10 cellular contexts compared by ENCODE assay signal in genomic region chr7:26857170-26857533, GRCh38. TPM values are rescaled to one million over a fixed set of nuclear protein-coding genes. Genes with fewer than 3 reads are reported as not detected.
DNase-seq lines count a peak whose midpoint lies in the region; ATAC-seq, FAIRE-seq and TF ChIP-seq lines count a peak whose summit lies in the region.
"Had no signal": no experiment of that assay in that cellular context is flagged by ENCODE, and none has a peak within 500 bp of the region (broad histone marks: within the 10 kb centered on the region; RNA-seq: fewer than 3 reads in every experiment).

No MANE protein-coding gene starts in this region.

- WGBS in pancreas, 2 donors: 40 to 53% methylated on average over 9 of the region's 9 CpGs

- no peak overlapping the region for H3K27ac Mint-ChIP-seq in WTC11
- peak overlapping the region in 1 of 8 donors; percentile 26 for H3K27ac Mint-ChIP-seq in CD8-positive, alpha-beta memory T cell

- H3K9me3 Mint-ChIP-seq in WTC11: no peaks in the 10 kb centered on the region
- no peaks in the 10 kb centered on the region for H3K9me3 Mint-ChIP-seq in CD8-positive, alpha-beta memory T cell
- H3K9me3 Mint-ChIP-seq: CD4-positive, CD25-positive, alpha-beta regulatory T cell had no signal

- POLR2A ChIA-PET in WTC11 (lab: Charles Lee): interaction anchor here (0.7 kb wide), 1 partner anchor 1559 kb away, joined by 5 read pairs; no protein-coding TSS in a partner anchor
- POLR2A ChIA-PET in CD8-positive, alpha-beta memory T cell (lab: Charles Lee): interaction anchor here (0.6 to 0.7 kb wide), 3 partner anchors 8 to 274 kb away, joined by 5 to 11 read pairs (median 6); partner anchors contain the start of gene HOXA4

- no peak for TF ChIP-seq CTCF in GM12864 (IDR thresholded peaks at IDR 0.05; ENCODE audit: low read depth, low read length, missing control alignments)
- no peak for TF ChIP-seq CTCF in WTC11 (IDR thresholded peaks at IDR 0.05)
- TF ChIP-seq CTCF in pancreas (IDR thresholded peaks at IDR 0.05): no peak

- no peak for ATAC-seq in WTC11
- ATAC-seq in pancreas: no peak

- peak overlapping the region; percentile 62 for H3K4me3 Mint-ChIP-seq in WTC11
- H3K4me3 Mint-ChIP-seq in CD8-positive, alpha-beta memory T cell: no peak overlapping the region
- H3K4me3 Mint-ChIP-seq: CD4-positive, CD25-positive, alpha-beta regulatory T cell had no signal

- no peak for DNase-seq in GM12864 (ENCODE audit: low read depth)
- DNase-seq in WTC11 (ENCODE audit: low spot score): no peak
- no peak for DNase-seq in pancreas
- DNase-seq in foreskin melanocyte: no peak
- DNase-seq in CD8-positive, alpha-beta memory T cell: no peak
- no peak for DNase-seq in A172 (ENCODE audit: low spot score)
- DNase-seq: CD4-positive, CD25-positive, alpha-beta regulatory T cell; NK-92 treated with Interleukin-12 subunit alpha and Interleukin-12 subunit beta, amount 100 ng/mL, for 24 hours had no signal

- H3K9me3 ChIP-seq in iPS-18a (ENCODE audit: control insufficient read depth, low read depth, low read length): no peaks in the 10 kb centered on the region
- H3K9me3 ChIP-seq in pancreas: no peaks in the 10 kb centered on the region
- no peaks in the 10 kb centered on the region for H3K9me3 ChIP-seq in CD8-positive, alpha-beta memory T cell (ENCODE audit: low read length)

- peaks cover 81% of the 10 kb centered on the region for H3K27me3 Mint-ChIP-seq in WTC11 (ENCODE audit: low read depth)
- H3K27me3 Mint-ChIP-seq in CD8-positive, alpha-beta memory T cell: peaks cover 10 to 34% of the 10 kb centered on the region in 2 donors

- H3K27me3 ChIP-seq in iPS-18a (ENCODE audit: control insufficient read depth, insufficient read depth, low read length): peaks cover 91% of the 10 kb centered on the region
- no peaks in the 10 kb centered on the region for H3K27me3 ChIP-seq in rectal smooth muscle tissue (ENCODE audit: control insufficient read depth, insufficient read depth, low read length)
- peaks cover 0 to 11% (median 0%) of the 10 kb centered on the region in 4 donors for H3K27me3 ChIP-seq in pancreas
- peaks cover 4% of the 10 kb centered on the region for H3K27me3 ChIP-seq in CD8-positive, alpha-beta memory T cell (ENCODE audit: insufficient read depth, low read length, poor library complexity, severe bottlenecking)

- no peak for FAIRE-seq in pancreas (lab: Jason Lieb, UNC)

- CTCF ChIA-PET in WTC11 (lab: Charles Lee): interaction anchor here (0.8 to 2.4 kb wide), 6 partner anchors 175 to 487 kb away, joined by 3 to 11 read pairs (median 8); partner anchors contain the start of genes HOXA1 and HOXA5
- CTCF ChIA-PET in CD8-positive, alpha-beta memory T cell (lab: Charles Lee): interaction anchor here (0.7 to 2.5 kb wide), 2 partner anchors 35 to 304 kb away, joined by 3 to 10 read pairs; no protein-coding TSS in a partner anchor

- H3K4me1 Mint-ChIP-seq in WTC11: peaks cover 32% of the 10 kb centered on the region
- H3K4me1 Mint-ChIP-seq in CD8-positive, alpha-beta memory T cell: peaks cover 10 to 23% (median 14%) of the 10 kb centered on the region in 3 donors

- H3K4me3 ChIP-seq in GM12864 (ENCODE audit: low read depth, low read length): peak overlapping the region; percentile 16; the same call in 1 of the 2 replicates
- H3K4me3 ChIP-seq in iPS-18a (ENCODE audit: low read length): peak overlapping the region; percentile 53
- peak overlapping the region; percentile 50 for H3K4me3 ChIP-seq in rectal smooth muscle tissue (ENCODE audit: low read length)
- no peak overlapping the region for H3K4me3 ChIP-seq in pancreas
- H3K4me3 ChIP-seq in CD8-positive, alpha-beta memory T cell (ENCODE audit: low read length): no peak overlapping the region

- no peak overlapping the region for H3K27ac ChIP-seq in iPS-18a (ENCODE audit: low read length)
- no peak overlapping the region for H3K27ac ChIP-seq in rectal smooth muscle tissue (ENCODE audit: low read depth, low read length)
- peak overlapping the region in 2 of 4 donors; percentile 14 to 48 for H3K27ac ChIP-seq in pancreas
- no peak overlapping the region for H3K27ac ChIP-seq in CD8-positive, alpha-beta memory T cell (ENCODE audit: low read depth, low read length)

- H3K36me3 ChIP-seq in iPS-18a (ENCODE audit: control insufficient read depth, low read depth, low read length): no peaks in the 10 kb centered on the region
- no peaks in the 10 kb centered on the region for H3K36me3 ChIP-seq in rectal smooth muscle tissue (ENCODE audit: control insufficient read depth, insufficient read depth, low read length)
- H3K36me3 ChIP-seq in pancreas: no peaks in the 10 kb centered on the region
- H3K36me3 ChIP-seq in CD8-positive, alpha-beta memory T cell (ENCODE audit: insufficient read depth, low read length): no peaks in the 10 kb centered on the region

- H3K36me3 Mint-ChIP-seq in WTC11: no peaks in the 10 kb centered on the region
- H3K36me3 Mint-ChIP-seq in CD8-positive, alpha-beta memory T cell: peaks cover 0 to 3% (median 1%) of the 10 kb centered on the region in 3 donors

- intact Hi-C loops in pancreas (cut with DNase I): no loop called here

- H3K9ac ChIP-seq in iPS-18a (ENCODE audit: low read length) (no peak overlapping the region), rectal smooth muscle tissue (ENCODE audit: low read length) (no peak overlapping the region)

- H3K4me1 ChIP-seq in iPS-18a (ENCODE audit: control insufficient read depth, low read depth, low read length) (peaks cover 24% of the 10 kb centered on the region), rectal smooth muscle tissue (ENCODE audit: control insufficient read depth, insufficient read depth, low read length) (no peaks in the 10 kb centered on the region), pancreas (peaks cover 0 to 11% (median 0%) of the 10 kb centered on the region in 3 donors)
- peaks cover 5% of the 10 kb centered on the region for H3K4me1 ChIP-seq in CD8-positive, alpha-beta memory T cell (ENCODE audit: insufficient read depth, low read length)

TF ChIP-seq in WTC11, 78 proteins besides CTCF, POLR2A, EP300 and RAD21 (continues in another document):
- TF ChIP-seq ATF6 (CRISPR knock-in tag; IDR thresholded peaks at IDR 0.05): no peak
- no peak for TF ChIP-seq JUN (CRISPR knock-in tag; IDR thresholded peaks at IDR 0.05)
- no peak for TF ChIP-seq IRF1 (CRISPR knock-in tag; IDR thresholded peaks at IDR 0.05)
- TF ChIP-seq, protein P1, sequence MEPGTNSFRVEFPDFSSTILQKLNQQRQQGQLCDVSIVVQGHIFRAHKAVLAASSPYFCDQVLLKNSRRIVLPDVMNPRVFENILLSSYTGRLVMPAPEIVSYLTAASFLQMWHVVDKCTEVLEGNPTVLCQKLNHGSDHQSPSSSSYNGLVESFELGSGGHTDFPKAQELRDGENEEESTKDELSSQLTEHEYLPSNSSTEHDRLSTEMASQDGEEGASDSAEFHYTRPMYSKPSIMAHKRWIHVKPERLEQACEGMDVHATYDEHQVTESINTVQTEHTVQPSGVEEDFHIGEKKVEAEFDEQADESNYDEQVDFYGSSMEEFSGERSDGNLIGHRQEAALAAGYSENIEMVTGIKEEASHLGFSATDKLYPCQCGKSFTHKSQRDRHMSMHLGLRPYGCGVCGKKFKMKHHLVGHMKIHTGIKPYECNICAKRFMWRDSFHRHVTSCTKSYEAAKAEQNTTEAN (CRISPR knock-in tag; IDR thresholded peaks at IDR 0.05): no peak
- TF ChIP-seq ZNF317 (CRISPR knock-in tag; IDR thresholded peaks at IDR 0.05; ENCODE audit: borderline replicate concordance, low read depth): no peak
- no peak for TF ChIP-seq SMAD3 (CRISPR knock-in tag; IDR thresholded peaks at IDR 0.05; ENCODE audit: borderline replicate concordance)
- TF ChIP-seq ESRRA (CRISPR knock-in tag; IDR thresholded peaks at IDR 0.05; ENCODE audit: borderline replicate concordance): no peak
- TF ChIP-seq ZBTB21 (CRISPR knock-in tag; IDR thresholded peaks at IDR 0.05; ENCODE audit: borderline replicate concordance): no peak
- TF ChIP-seq PRRX2 (CRISPR knock-in tag; IDR thresholded peaks at IDR 0.05): no peak
- no peak for TF ChIP-seq TEAD1 (CRISPR knock-in tag; IDR thresholded peaks at IDR 0.05)
- TF ChIP-seq OVOL2 (CRISPR knock-in tag; IDR thresholded peaks at IDR 0.05; ENCODE audit: borderline replicate concordance): no peak
- no peak for TF ChIP-seq CREM (CRISPR knock-in tag; IDR thresholded peaks at IDR 0.05)
- TF ChIP-seq NFE2L1 (CRISPR knock-in tag; IDR thresholded peaks at IDR 0.05): no peak

RNA-seq across cellular contexts. Expression of gene SKAP2, which starts 7.2 kb away (rescaled TPM):
- total RNA-seq in WTC11 (2021) (2.5 to 4.0 TPM (median 2.8 TPM) in 3 replicates), pancreas (10 to 100 TPM in 1 of 6 donors, 1 to 10 TPM in 5; 3.7 to 16.3 (median 5.6) TPM)
- polyA plus RNA-seq in pancreas: 1 to 10 TPM; 2.9 to 3.0 TPM
- 10 to 100 TPM; 11.4 to 13.2 TPM for total RNA-seq in CD8-positive, alpha-beta memory T cell
- polyA plus RNA-seq in CD8-positive, alpha-beta memory T cell: 55.2 TPM
- total RNA-seq in A172 (2014; rRNA removed; shearing (Covaris generic)): 33.7 and 36.4 TPM in 2 replicates

Comparison
In these comparisons a context has a peak if more than half of its experiments do, and no peak if none do; other contexts are left out.
1. H3K4me3 ChIP-seq: peak in GM12864 (single experiment), iPS-18a (single experiment) and rectal smooth muscle tissue (single experiment); none in pancreas (0 of 4) and CD8-positive, alpha-beta memory T cell (single experiment).